14 cellular contexts compared by ENCODE assay signal in genomic region chr17:28907709-28908475, GRCh38. TPM values are rescaled to one million over a fixed set of nuclear protein-coding genes. Genes with fewer than 3 reads are reported as not detected.
DNase-seq lines count a peak whose midpoint lies in the region; ATAC-seq and TF ChIP-seq lines count a peak whose summit lies in the region.
"Had no signal": no experiment of that assay in that cellular context is flagged by ENCODE, and none has a peak within 500 bp of the region (broad histone marks: within the 10 kb centered on the region; RNA-seq: fewer than 3 reads in every experiment).

No MANE protein-coding gene starts in this region.

- no peaks in the 10 kb centered on the region for H3K79me2 ChIP-seq in fibroblast of lung (ENCODE audit: control insufficient read depth, insufficient read depth, low read length)
- no peaks in the 10 kb centered on the region for H3K79me2 ChIP-seq in neural progenitor cell (ENCODE audit: low read depth)

- ATAC-seq in stimulated activated naive CD8-positive, alpha-beta T cell treated with anti-CD3 and anti-CD28 coated beads, Interleukin-15, Interleukin-2, amounts not matched to agents 100 U/mL and 50 U/mL, for 24 hours: no peak
- ATAC-seq in GM21786 (IDR thresholded peaks at IDR 0.05; ENCODE audit: unreplicated experiment): no peak

- H2AFZ ChIP-seq in fibroblast of lung (ENCODE audit: low read length): no peak overlapping the region
- no peak overlapping the region for H2AFZ ChIP-seq in neural progenitor cell (replicated peaks)

- H3K4me2 ChIP-seq in fibroblast of lung (ENCODE audit: extremely low read depth, insufficient read depth, low read length): no peak overlapping the region
- no peak overlapping the region for H3K4me2 ChIP-seq in neural progenitor cell

- H3K4me1 Mint-ChIP-seq in stimulated activated naive CD8-positive, alpha-beta T cell treated with anti-CD3 and anti-CD28 coated beads, Interleukin-15, Interleukin-2, amounts not matched to agents 100 ng/mL and 50 ng/mL, for 24 hours (ENCODE audit: low read depth): no peaks in the 10 kb centered on the region
- H3K4me1 Mint-ChIP-seq in neural progenitor cell: peaks cover 4% of the 10 kb centered on the region
- H3K4me1 Mint-ChIP-seq: endodermal cell had no signal

- peaks cover 65% of the 10 kb centered on the region for H3K36me3 Mint-ChIP-seq in stimulated activated naive CD8-positive, alpha-beta T cell treated with anti-CD3 and anti-CD28 coated beads, Interleukin-15, Interleukin-2, amounts not matched to agents 100 ng/mL and 50 ng/mL, for 24 hours (ENCODE audit: low read depth)
- peaks cover 30% of the 10 kb centered on the region for H3K36me3 Mint-ChIP-seq in neural progenitor cell

- H3K9ac ChIP-seq in fibroblast of lung (ENCODE audit: insufficient read depth, low read length) (no peak overlapping the region), neural progenitor cell (no peak overlapping the region)

- H3K27me3 Mint-ChIP-seq in stimulated activated naive CD8-positive, alpha-beta T cell treated with anti-CD3 and anti-CD28 coated beads, Interleukin-15, Interleukin-2, amounts not matched to agents 100 ng/mL and 50 ng/mL, for 24 hours: no peaks in the 10 kb centered on the region
- peaks cover 14% of the 10 kb centered on the region for H3K27me3 Mint-ChIP-seq in neural progenitor cell (ENCODE audit: insufficient read depth, low read depth)
- H3K27me3 Mint-ChIP-seq: activated naive CD4-positive, alpha-beta T cell treated with anti-CD3 and anti-CD28 coated beads, Interleukin-2, amount 10 ng/mL, durations not matched to agents 7 days and 5 days; progenitor cell of endocrine pancreas had no signal

- no peak overlapping the region for H3K4me3 Mint-ChIP-seq in stimulated activated naive CD8-positive, alpha-beta T cell treated with anti-CD3 and anti-CD28 coated beads, Interleukin-15, Interleukin-2, amounts not matched to agents 100 ng/mL and 50 ng/mL, for 24 hours
- no peak overlapping the region for H3K4me3 Mint-ChIP-seq in neural progenitor cell
- H3K4me3 Mint-ChIP-seq: activated naive CD4-positive, alpha-beta T cell treated with anti-CD3 and anti-CD28 coated beads, Interleukin-2, amount 10 ng/mL, durations not matched to agents 7 days and 5 days; endodermal cell had no signal

- peak overlapping the region; percentile 51 for H3K27ac ChIP-seq in fibroblast of lung (ENCODE audit: insufficient read depth, low read length)
- H3K27ac ChIP-seq in neural progenitor cell: no peak overlapping the region
- peak overlapping the region; percentile 84 for H3K27ac ChIP-seq in vagina

- H3K9me3 ChIP-seq in fibroblast of lung (ENCODE audit: control insufficient read depth, insufficient read depth, low read depth, low read length) (no peaks in the 10 kb centered on the region), neural progenitor cell (ENCODE audit: low read depth) (no peaks in the 10 kb centered on the region), vagina (no peaks in the 10 kb centered on the region)

- no peaks in the 10 kb centered on the region for H3K9me3 Mint-ChIP-seq in stimulated activated naive CD8-positive, alpha-beta T cell treated with anti-CD3 and anti-CD28 coated beads, Interleukin-15, Interleukin-2, amounts not matched to agents 100 ng/mL and 50 ng/mL, for 24 hours
- no peaks in the 10 kb centered on the region for H3K9me3 Mint-ChIP-seq in neural progenitor cell
- H3K9me3 Mint-ChIP-seq: activated naive CD4-positive, alpha-beta T cell treated with anti-CD3 and anti-CD28 coated beads, Interleukin-2, amount 10 ng/mL, durations not matched to agents 7 days and 5 days; endodermal cell had no signal

- H3F3A ChIP-seq in neural progenitor cell (ENCODE audit: low read depth): peaks cover 41% of the 10 kb centered on the region

- peak overlapping the region; percentile 26 for H3K27ac Mint-ChIP-seq in stimulated activated naive CD8-positive, alpha-beta T cell treated with anti-CD3 and anti-CD28 coated beads, Interleukin-15, Interleukin-2, amounts not matched to agents 100 ng/mL and 50 ng/mL, for 24 hours
- peak overlapping the region; percentile 28 for H3K27ac Mint-ChIP-seq in neural progenitor cell
- H3K27ac Mint-ChIP-seq: activated naive CD4-positive, alpha-beta T cell treated with anti-CD3 and anti-CD28 coated beads, Interleukin-2, amount 10 ng/mL, durations not matched to agents 7 days and 5 days had no signal

- H3K27me3 ChIP-seq in fibroblast of lung (ENCODE audit: control insufficient read depth, insufficient read depth, low read length) (no peaks in the 10 kb centered on the region), neural progenitor cell (no peaks in the 10 kb centered on the region), vagina (no peaks in the 10 kb centered on the region)

- H4K20me1 ChIP-seq in fibroblast of lung (ENCODE audit: control insufficient read depth, extremely low read depth, insufficient read depth, low read length) (no peaks in the 10 kb centered on the region), neural progenitor cell (ENCODE audit: low read depth) (peaks cover 13% of the 10 kb centered on the region)

- H3K4me3 ChIP-seq in fibroblast of lung (replicated peaks in 1 of 4; ENCODE audit: control extremely low read depth in 1 of 4, insufficient read depth in 1 of 4, low read depth in 3 of 4, low read length in 4 of 4): no peak overlapping the region
- H3K4me3 ChIP-seq in neural progenitor cell: no peak overlapping the region
- H3K4me3 ChIP-seq in vagina: no peak overlapping the region

- peaks cover 19% of the 10 kb centered on the region for H3K4me1 ChIP-seq in fibroblast of lung (ENCODE audit: control insufficient read depth, extremely low read depth, insufficient read depth, low read length)
- H3K4me1 ChIP-seq in neural progenitor cell: no peaks in the 10 kb centered on the region
- peaks cover 47% of the 10 kb centered on the region for H3K4me1 ChIP-seq in vagina

- DNase-seq in stimulated activated naive CD8-positive, alpha-beta T cell treated with anti-CD3 and anti-CD28 coated beads, Interleukin-15, Interleukin-2, amounts not matched to agents 100 U/mL and 50 U/mL, for 24 hours: no peak
- peak in 1 of 2 donors; percentile 66 for DNase-seq in fibroblast of lung (ENCODE audit: low read depth in 2 of 2)
- no peak for DNase-seq in neural progenitor cell (ENCODE audit: low spot score)
- DNase-seq in vagina (ENCODE audit: extremely low spot score in 2 of 2): no peak
- no peak for DNase-seq in AG08395 (ENCODE audit: low spot score)
- DNase-seq in germinal center (ENCODE audit: low spot score): no peak
- DNase-seq: activated naive CD4-positive, alpha-beta T cell treated with anti-CD3 and anti-CD28 coated beads, Interleukin-2, amount 10 ng/mL, durations not matched to agents 7 days and 5 days; AML-193; endodermal cell; kidney; NCI-H146 had no signal

- peaks cover 28% of the 10 kb centered on the region for H3K36me3 ChIP-seq in fibroblast of lung (ENCODE audit: control insufficient read depth, insufficient read depth, low read length)
- peaks cover 6% of the 10 kb centered on the region for H3K36me3 ChIP-seq in neural progenitor cell
- H3K36me3 ChIP-seq in vagina: peaks cover 0 to 53% of the 10 kb centered on the region in 2 donors

- TF ChIP-seq CTCF in fibroblast of lung (conservative IDR thresholded peaks at IDR 0.05 in 1 of 2, IDR thresholded peaks at IDR 0.05 in 1 of 2; ENCODE audit: low read depth in 1 of 2, low read length in 2 of 2) (no peak), neural progenitor cell (IDR thresholded peaks at IDR 0.05) (no peak), vagina (IDR thresholded peaks at IDR 0.05) (no peak)

- intact Hi-C loops in vagina (cut with DNase I): no loop called here

- TF ChIP-seq POLR2A in vagina (IDR thresholded peaks at IDR 0.05): no peak

RNA-seq across cellular contexts. Expression of gene DHRS13, which starts 5.0 kb away (rescaled TPM):
- total RNA-seq in fibroblast of lung (6.9 and 7.8 TPM in 2 replicates), neural progenitor cell (ENCODE audit: low replicate concordance) (25.6 and 36.0 TPM in 2 replicates), vagina (11.8 TPM)
- polyA plus RNA-seq in fibroblast of lung: 2.6 and 4.6 TPM in 2 replicates
- polyA plus RNA-seq in fibroblast of lung (2012): 1.1 and 2.9 TPM in 2 replicates
- 1.6 and 2.1 TPM in 2 replicates for polyA minus RNA-seq in fibroblast of lung (ENCODE audit: low replicate concordance)

RNA-seq across cellular contexts. Expression of gene FLOT2, which starts 10.4 kb away (rescaled TPM):
- 39.8 and 48.9 TPM in 2 replicates for total RNA-seq in fibroblast of lung
- 81.1 and 95.4 TPM in 2 replicates for polyA plus RNA-seq in fibroblast of lung
- polyA plus RNA-seq in fibroblast of lung (2012): 90.5 and 106 TPM in 2 replicates
- 265 and 289 TPM in 2 replicates for polyA minus RNA-seq in fibroblast of lung (ENCODE audit: low replicate concordance)
- total RNA-seq in neural progenitor cell (ENCODE audit: low replicate concordance): 84.0 and 131 TPM in 2 replicates
- 56.2 TPM for total RNA-seq in vagina

RNA-seq across cellular contexts. Expression of gene PHF12, which starts 43.4 kb away (rescaled TPM):
- total RNA-seq in fibroblast of lung (9.0 and 14.2 TPM in 2 replicates), neural progenitor cell (ENCODE audit: low replicate concordance) (49.1 and 54.3 TPM in 2 replicates), vagina (54.5 TPM)
- 10.1 and 11.9 TPM in 2 replicates for polyA plus RNA-seq in fibroblast of lung
- polyA plus RNA-seq in fibroblast of lung (2012): 13.9 and 15.3 TPM in 2 replicates
- polyA minus RNA-seq in fibroblast of lung (ENCODE audit: low replicate concordance): 117 and 121 TPM in 2 replicates

RNA-seq across cellular contexts. Expression of gene ERAL1, which starts 53.1 kb away (rescaled TPM):
- 20.8 and 25.4 TPM in 2 replicates for total RNA-seq in fibroblast of lung
- 39.0 and 55.7 TPM in 2 replicates for polyA plus RNA-seq in fibroblast of lung
- 30.0 and 48.0 TPM in 2 replicates for polyA plus RNA-seq in fibroblast of lung (2012)
- polyA minus RNA-seq in fibroblast of lung (ENCODE audit: low replicate concordance): 83.6 and 190 TPM in 2 replicates
- 25.8 and 44.8 TPM in 2 replicates for total RNA-seq in neural progenitor cell (ENCODE audit: low replicate concordance)
- total RNA-seq in vagina: 44.9 TPM
